1 cellular context compared by ENCODE assay signal in the genomic region with DNA sequence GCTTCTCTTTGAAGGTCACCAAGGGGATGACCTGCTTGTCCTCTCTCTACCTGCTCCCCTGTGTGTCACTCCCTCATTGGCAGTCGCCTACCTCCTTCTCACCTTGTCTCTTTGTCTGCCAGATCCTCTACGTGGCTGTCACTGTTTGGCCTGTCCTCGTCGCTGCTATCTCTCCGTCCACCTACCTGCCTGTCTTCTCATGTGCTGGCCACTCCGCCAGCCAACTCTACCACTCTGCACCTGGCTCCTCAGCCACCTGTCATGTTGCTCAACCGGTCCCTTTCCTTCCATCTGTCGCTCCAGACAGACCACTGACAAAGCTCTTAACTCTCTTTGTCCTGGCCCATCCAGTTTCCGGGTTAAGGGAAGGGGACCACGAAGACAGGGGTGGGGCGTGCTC.
TF ChIP-seq lines count a peak whose summit lies in the region.

A gene with protein sequence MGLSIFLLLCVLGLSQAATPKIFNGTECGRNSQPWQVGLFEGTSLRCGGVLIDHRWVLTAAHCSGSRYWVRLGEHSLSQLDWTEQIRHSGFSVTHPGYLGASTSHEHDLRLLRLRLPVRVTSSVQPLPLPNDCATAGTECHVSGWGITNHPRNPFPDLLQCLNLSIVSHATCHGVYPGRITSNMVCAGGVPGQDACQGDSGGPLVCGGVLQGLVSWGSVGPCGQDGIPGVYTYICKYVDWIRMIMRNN (minus strand): TSS at position 299 of the 400 bp plus-strand sequence. CDS start 381 bp downstream, outside the sequence.

TF ChIP-seq in SK-N-SH, 30 proteins besides CTCF, POLR2A, EP300 and RAD21 (continued from another document):
- TF ChIP-seq, protein P1, sequence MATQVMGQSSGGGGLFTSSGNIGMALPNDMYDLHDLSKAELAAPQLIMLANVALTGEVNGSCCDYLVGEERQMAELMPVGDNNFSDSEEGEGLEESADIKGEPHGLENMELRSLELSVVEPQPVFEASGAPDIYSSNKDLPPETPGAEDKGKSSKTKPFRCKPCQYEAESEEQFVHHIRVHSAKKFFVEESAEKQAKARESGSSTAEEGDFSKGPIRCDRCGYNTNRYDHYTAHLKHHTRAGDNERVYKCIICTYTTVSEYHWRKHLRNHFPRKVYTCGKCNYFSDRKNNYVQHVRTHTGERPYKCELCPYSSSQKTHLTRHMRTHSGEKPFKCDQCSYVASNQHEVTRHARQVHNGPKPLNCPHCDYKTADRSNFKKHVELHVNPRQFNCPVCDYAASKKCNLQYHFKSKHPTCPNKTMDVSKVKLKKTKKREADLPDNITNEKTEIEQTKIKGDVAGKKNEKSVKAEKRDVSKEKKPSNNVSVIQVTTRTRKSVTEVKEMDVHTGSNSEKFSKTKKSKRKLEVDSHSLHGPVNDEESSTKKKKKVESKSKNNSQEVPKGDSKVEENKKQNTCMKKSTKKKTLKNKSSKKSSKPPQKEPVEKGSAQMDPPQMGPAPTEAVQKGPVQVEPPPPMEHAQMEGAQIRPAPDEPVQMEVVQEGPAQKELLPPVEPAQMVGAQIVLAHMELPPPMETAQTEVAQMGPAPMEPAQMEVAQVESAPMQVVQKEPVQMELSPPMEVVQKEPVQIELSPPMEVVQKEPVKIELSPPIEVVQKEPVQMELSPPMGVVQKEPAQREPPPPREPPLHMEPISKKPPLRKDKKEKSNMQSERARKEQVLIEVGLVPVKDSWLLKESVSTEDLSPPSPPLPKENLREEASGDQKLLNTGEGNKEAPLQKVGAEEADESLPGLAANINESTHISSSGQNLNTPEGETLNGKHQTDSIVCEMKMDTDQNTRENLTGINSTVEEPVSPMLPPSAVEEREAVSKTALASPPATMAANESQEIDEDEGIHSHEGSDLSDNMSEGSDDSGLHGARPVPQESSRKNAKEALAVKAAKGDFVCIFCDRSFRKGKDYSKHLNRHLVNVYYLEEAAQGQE (IDR thresholded peaks at IDR 0.05; ENCODE audit: low read depth, low read length) = no peak
- no peak for TF ChIP-seq RFX5 (IDR thresholded peaks at IDR 0.05; ENCODE audit: low read length)
- no peak for TF ChIP-seq JUND (IDR thresholded peaks at IDR 0.05)
